8 cellular contexts compared by ENCODE assay signal in genomic region chr1:234398849-234399381, GRCh38. TPM values are rescaled to one million over a fixed set of nuclear protein-coding genes. Genes with fewer than 3 reads are reported as not detected.
DNase-seq lines count a peak whose midpoint lies in the region; ATAC-seq and TF ChIP-seq lines count a peak whose summit lies in the region.

No MANE protein-coding gene starts in this region.

- peak overlapping the region; percentile 75 for H3K4me3 Mint-ChIP-seq in T-helper 1 cell treated with Interleukin-12 subunit alpha and Interleukin-12 subunit beta and Interleukin-4 antibody, amounts not matched to agents 30 μg/mL and 1 μg/mL, for 36 hours
- H3K4me3 Mint-ChIP-seq in naive thymus-derived CD4-positive, alpha-beta T cell: peak overlapping the region; percentile 30 to 89 (median 80)
- H3K4me3 Mint-ChIP-seq in neural progenitor cell: no peak overlapping the region

- H3F3A ChIP-seq in neural progenitor cell (ENCODE audit: low read depth): no peaks in the 10 kb centered on the region

- no peak overlapping the region for H3K4me2 ChIP-seq in neural progenitor cell

- H3K4me1 Mint-ChIP-seq in T-helper 1 cell treated with Interleukin-12 subunit alpha and Interleukin-12 subunit beta and Interleukin-4 antibody, amounts not matched to agents 30 μg/mL and 1 μg/mL, for 36 hours (ENCODE audit: low read depth): peaks cover 43% of the 10 kb centered on the region
- H3K4me1 Mint-ChIP-seq in naive thymus-derived CD4-positive, alpha-beta T cell: peaks cover 41 to 79% (median 63%) of the 10 kb centered on the region in 7 donors
- H3K4me1 Mint-ChIP-seq in neural progenitor cell: no peaks in the 10 kb centered on the region

- peaks cover 25% of the 10 kb centered on the region for H3K36me3 Mint-ChIP-seq in T-helper 1 cell treated with Interleukin-12 subunit alpha and Interleukin-12 subunit beta and Interleukin-4 antibody, amounts not matched to agents 30 μg/mL and 1 μg/mL, for 36 hours (ENCODE audit: low read depth)
- peaks cover 0 to 35% (median 18%) of the 10 kb centered on the region in 5 donors for H3K36me3 Mint-ChIP-seq in naive thymus-derived CD4-positive, alpha-beta T cell
- no peaks in the 10 kb centered on the region for H3K36me3 Mint-ChIP-seq in neural progenitor cell

- TF ChIP-seq POLR2A in prostate gland (IDR thresholded peaks at IDR 0.05): no peak

- H3K27me3 ChIP-seq in naive thymus-derived CD4-positive, alpha-beta T cell (ENCODE audit: control insufficient read depth in 2 of 2, insufficient read depth in 2 of 2, low read length in 2 of 2): no peaks in the 10 kb centered on the region
- H3K27me3 ChIP-seq in prostate gland (replicated peaks; ENCODE audit: insufficient read depth): no peaks in the 10 kb centered on the region
- no peaks in the 10 kb centered on the region for H3K27me3 ChIP-seq in neural progenitor cell

- CTCF ChIA-PET in naive thymus-derived CD4-positive, alpha-beta T cell (lab: Charles Lee): interaction anchor here (1.5 to 1.7 kb wide), 2 partner anchors 10 to 72 kb away, joined by 5 to 9 read pairs; no protein-coding TSS in a partner anchor

- intact Hi-C loops in naive thymus-derived CD4-positive, alpha-beta T cell (cut with micrococcal nuclease): loop anchor here in 1 of 2 donors (2.0 to 10.0 kb wide), 2 partner anchors 72 to 784 kb away; partner anchors contain the start of gene KCNK1
- intact Hi-C loops in prostate gland (cut with DNase I): no loop called here

- peak overlapping the region; percentile 85 for H3K27ac Mint-ChIP-seq in T-helper 1 cell treated with Interleukin-12 subunit alpha and Interleukin-12 subunit beta and Interleukin-4 antibody, amounts not matched to agents 30 μg/mL and 1 μg/mL, for 36 hours
- H3K27ac Mint-ChIP-seq in naive thymus-derived CD4-positive, alpha-beta T cell: peak overlapping the region; percentile 86 to 97 (median 92)
- no peak overlapping the region for H3K27ac Mint-ChIP-seq in neural progenitor cell

- no peaks in the 10 kb centered on the region for H3K27me3 Mint-ChIP-seq in T-helper 1 cell treated with Interleukin-12 subunit alpha and Interleukin-12 subunit beta and Interleukin-4 antibody, amounts not matched to agents 30 μg/mL and 1 μg/mL, for 36 hours (ENCODE audit: low read depth)
- H3K27me3 Mint-ChIP-seq in naive thymus-derived CD4-positive, alpha-beta T cell: no peaks in the 10 kb centered on the region
- H3K27me3 Mint-ChIP-seq in neural progenitor cell (ENCODE audit: insufficient read depth, low read depth): peaks cover 2% of the 10 kb centered on the region

- no peaks in the 10 kb centered on the region for H3K79me2 ChIP-seq in neural progenitor cell (ENCODE audit: low read depth)

- ATAC-seq in GM18502 (IDR thresholded peaks at IDR 0.05; ENCODE audit: poor library complexity, unreplicated experiment) (peak; percentile 71), HG02798 (IDR thresholded peaks at IDR 0.05; ENCODE audit: poor library complexity, unreplicated experiment) (peak; percentile 61)
- ATAC-seq in naive thymus-derived CD4-positive, alpha-beta T cell: peak; percentile 68

- WGBS in prostate gland: 41% methylated on average over 8 of the region's 8 CpGs

- no peak for DNase-seq in naive thymus-derived CD4-positive, alpha-beta T cell
- DNase-seq in prostate gland (ENCODE audit: low spot score) (no peak), NCI-H187 (lab: John Stamatoyannopoulos, UW) (no peak), neural progenitor cell (ENCODE audit: low spot score) (no peak), activated gamma-delta T cell treated with Interleukin-2 at 50 U/mL for 16 hours (no peak)

- peak overlapping the region; percentile 61 for H3K27ac ChIP-seq in naive thymus-derived CD4-positive, alpha-beta T cell (ENCODE audit: low read depth, low read length)
- H3K27ac ChIP-seq in prostate gland (no peak overlapping the region), neural progenitor cell (no peak overlapping the region)

- no peaks in the 10 kb centered on the region for H3K9me3 ChIP-seq in naive thymus-derived CD4-positive, alpha-beta T cell (ENCODE audit: control insufficient read depth in 2 of 3, low read length in 3 of 3)
- H3K9me3 ChIP-seq in prostate gland: no peaks in the 10 kb centered on the region
- H3K9me3 ChIP-seq in neural progenitor cell (ENCODE audit: low read depth): no peaks in the 10 kb centered on the region

- no peak for TF ChIP-seq CTCF in prostate gland (IDR thresholded peaks at IDR 0.05)
- TF ChIP-seq CTCF in neural progenitor cell (IDR thresholded peaks at IDR 0.05): no peak

- H3K4me1 ChIP-seq in naive thymus-derived CD4-positive, alpha-beta T cell (ENCODE audit: control insufficient read depth in 2 of 2, insufficient read depth in 2 of 2, low read length in 2 of 2): peaks cover 11 to 25% of the 10 kb centered on the region in 2 donors
- H3K4me1 ChIP-seq in prostate gland (replicated peaks) (no peaks in the 10 kb centered on the region), neural progenitor cell (no peaks in the 10 kb centered on the region)

- no peaks in the 10 kb centered on the region for H3K9me3 Mint-ChIP-seq in T-helper 1 cell treated with Interleukin-12 subunit alpha and Interleukin-12 subunit beta and Interleukin-4 antibody, amounts not matched to agents 30 μg/mL and 1 μg/mL, for 36 hours
- peaks cover 0 to 5% (median 0%) of the 10 kb centered on the region in 11 donors for H3K9me3 Mint-ChIP-seq in naive thymus-derived CD4-positive, alpha-beta T cell
- H3K9me3 Mint-ChIP-seq in neural progenitor cell: no peaks in the 10 kb centered on the region

- H4K20me1 ChIP-seq in neural progenitor cell (ENCODE audit: low read depth): no peaks in the 10 kb centered on the region

- no peak overlapping the region for H3K9ac ChIP-seq in neural progenitor cell

- H3K36me3 ChIP-seq in naive thymus-derived CD4-positive, alpha-beta T cell (ENCODE audit: control insufficient read depth in 2 of 3, insufficient read depth in 3 of 3, low read length in 3 of 3): peaks cover 0 to 4% (median 0%) of the 10 kb centered on the region in 3 experiments
- H3K36me3 ChIP-seq in prostate gland (no peaks in the 10 kb centered on the region), neural progenitor cell (no peaks in the 10 kb centered on the region)

- POLR2A ChIA-PET in naive thymus-derived CD4-positive, alpha-beta T cell (lab: Charles Lee): interaction anchor here (0.6 to 3.0 kb wide), 6 partner anchors 10 to 213 kb away, joined by 3 to 34 read pairs (median 5); partner anchors contain the start of gene COA6

- H3K4me3 ChIP-seq in naive thymus-derived CD4-positive, alpha-beta T cell (ENCODE audit: low read length): peak overlapping the region; percentile 2
- no peak overlapping the region for H3K4me3 ChIP-seq in prostate gland
- H3K4me3 ChIP-seq in neural progenitor cell: no peak overlapping the region

- no peak overlapping the region for H2AFZ ChIP-seq in neural progenitor cell (replicated peaks)

RNA-seq across cellular contexts. Expression of gene COA6, which starts 25.7 kb away (rescaled TPM):
- total RNA-seq in naive thymus-derived CD4-positive, alpha-beta T cell: 10 to 100 TPM in 4 of 5 experiments, 1 to 10 TPM in 1; 9.5 to 47.3 (median 18.5) TPM
- 10 to 100 TPM; 31.6 to 52.7 TPM for polyA plus RNA-seq in naive thymus-derived CD4-positive, alpha-beta T cell
- 10 to 100 TPM; 16.0 to 31.3 TPM for total RNA-seq in prostate gland
- total RNA-seq in neural progenitor cell (ENCODE audit: low replicate concordance): 34.8 and 36.0 TPM in 2 replicates
